ENCODE assay signal across 20 cellular contexts in genomic region chr1:43747736-43748135, GRCh38.
"Had no signal": no experiment of that assay in that cellular context is flagged by ENCODE, and none has a peak within 500 bp of the region (broad histone marks: within the 10 kb centered on the region; RNA-seq: fewer than 3 reads in every experiment).

No MANE protein-coding gene starts in this region.

- H2AFZ ChIP-seq: PC-9 had no signal

- DNase-seq: activated CD4-positive, alpha-beta T cell treated with anti-CD3 and anti-CD28 coated beads for 48 hours; activated CD4-positive, alpha-beta T cell treated with anti-CD3 and anti-CD28 coated beads, Interleukin-2, amount 50 U/mL, for 4 hours; activated CD4-positive, CD25-positive, alpha-beta regulatory T cell treated with anti-CD3 and anti-CD28 coated beads, Interleukin-2, amount 50 U/mL, for 72 hours; activated CD8-positive, alpha-beta memory T cell treated with anti-CD3 and anti-CD28 coated beads, Interleukin-2, amount 50 U/mL, for 48 hours; activated CD8-positive, alpha-beta T cell treated with anti-CD3 and anti-CD28 coated beads, Interleukin-2, amount 10 ng/mL, durations not matched to agents 7 days and 5 days; activated T-cell treated with anti-CD3 and anti-CD28 coated beads, Interleukin-2, amount 50 U/mL, for 1 hour; aorta; body of pancreas; NCI-H1105 treated with DMSO at 0.1 percent for 48 hours; NCI-H1436 treated with DMSO at 0.1 percent for 48 hours; NCI-H187; NCI-H2081 treated with DMSO at 0.1 percent for 48 hours; NCI-H446 treated with DMSO at 0.1 percent for 48 hours; NCI-H524 treated with DMSO at 0.1 percent for 48 hours; PC-9; T-helper 1 cell had no signal

- H3K4me1 ChIP-seq: body of pancreas had no signal

- H3K4me2 ChIP-seq: PC-9 had no signal

- H3K9me3 ChIP-seq: body of pancreas had no signal

- H3K27ac ChIP-seq: body of pancreas, cardiac muscle cell, PC-9, SK-N-MC had no signal

- H3K4me3 ChIP-seq: body of pancreas, cardiac muscle cell, PC-9, SK-N-MC had no signal

- ATAC-seq: activated CD8-positive, alpha-beta T cell treated with anti-CD3 and anti-CD28 coated beads, Interleukin-2, amount 10 ng/mL, durations not matched to agents 7 days and 5 days; body of pancreas; Right ventricle myocardium inferior; WTC11 had no signal

- H3K27me3 ChIP-seq: body of pancreas, cardiac muscle cell had no signal

- H3K36me3 ChIP-seq: cardiac muscle cell had no signal
